ENCODE assay signal across 11 cellular contexts in the genomic region with DNA sequence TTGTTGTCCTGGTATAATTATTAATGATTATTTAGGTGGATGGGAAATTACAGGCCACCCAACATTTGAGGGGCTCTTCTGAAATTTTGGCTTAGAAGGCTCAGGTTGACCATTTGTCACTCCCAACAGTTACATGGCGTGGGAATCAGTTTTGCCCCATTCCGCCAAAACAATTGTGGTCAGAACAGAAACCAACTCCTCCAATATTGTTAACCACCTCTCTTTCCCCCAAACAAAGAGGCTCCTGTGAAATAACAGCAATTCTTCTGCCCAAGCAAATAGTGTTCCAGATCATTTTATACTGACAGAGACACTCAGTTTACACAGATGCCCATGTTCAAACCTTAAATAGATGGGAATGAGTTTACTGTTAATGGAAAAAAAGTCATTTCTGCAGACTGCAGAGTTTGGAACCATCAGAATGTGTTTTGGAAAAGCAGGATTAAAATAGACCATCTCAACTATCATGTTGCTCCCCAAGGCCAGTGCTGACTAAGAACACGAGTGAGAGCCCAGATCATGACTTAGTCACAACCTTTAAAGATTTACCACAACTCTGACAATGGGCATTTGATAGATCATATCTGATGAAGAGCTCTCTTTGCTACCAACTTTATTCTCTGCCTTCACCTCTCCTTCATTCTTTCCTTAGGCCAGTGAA.
DNase-seq lines count a peak whose midpoint lies in the region; ATAC-seq and TF ChIP-seq lines count a peak whose summit lies in the region.
"Had no signal": no experiment of that assay in that cellular context is flagged by ENCODE, and none has a peak within 500 bp of the region (broad histone marks: within the 10 kb centered on the region; RNA-seq: fewer than 3 reads in every experiment).

No MANE protein-coding gene starts in this region.

- H3K9ac ChIP-seq in KMS-11, result no peak overlapping the region

- no peak for TF ChIP-seq EP300 in gastroesophageal sphincter (IDR thresholded peaks at IDR 0.05)

- DNase-seq in myocyte (ENCODE audit: low read depth), result peak; percentile 74
- no peak for DNase-seq in NCI-H82 (lab: John Stamatoyannopoulos, UW)
- DNase-seq in body of pancreas, result no peak
- no peak for DNase-seq in dorsolateral prefrontal cortex
- DNase-seq: activated naive CD4-positive, alpha-beta T cell treated with Interleukin-2 at 50 U/mL for 16 hours; DMS79 treated with DMSO at 0.1 percent for 48 hours; NCI-H774 had no signal

- ATAC-seq in GM18868 (IDR thresholded peaks at IDR 0.05; ENCODE audit: unreplicated experiment) (peak; percentile 99), HG02588 (IDR thresholded peaks at IDR 0.05; ENCODE audit: unreplicated experiment) (peak; percentile 90), body of pancreas (no peak), gastroesophageal sphincter (no peak)

- peak overlapping the region; percentile 29; the same call in 1 of the 2 replicates for H3K4me2 ChIP-seq in KMS-11

- peaks cover 17% of the 10 kb centered on the region for H3K4me1 ChIP-seq in KMS-11 (ENCODE audit: low read depth, poor library complexity, severe bottlenecking)
- no peaks in the 10 kb centered on the region for H3K4me1 ChIP-seq in body of pancreas
- peaks cover 0 to under 1% (median 0%) of the 10 kb centered on the region in 3 donors for H3K4me1 ChIP-seq in gastroesophageal sphincter

- TF ChIP-seq CTCF in KMS-11 (conservative IDR thresholded peaks at IDR 0.05; ENCODE audit: low read depth, low read length) (no peak), body of pancreas (IDR thresholded peaks at IDR 0.05) (no peak), dorsolateral prefrontal cortex (IDR thresholded peaks at IDR 0.05 in 54 of 56, conservative IDR thresholded peaks at IDR 0.05 in 2 of 56; ENCODE audit: low read depth in 1 of 56, partially characterized antibody in 56 of 56) (no peak), gastroesophageal sphincter (IDR thresholded peaks at IDR 0.05) (no peak)

- H3K27ac ChIP-seq in KMS-11 (no peak overlapping the region), body of pancreas (no peak overlapping the region), dorsolateral prefrontal cortex (no peak overlapping the region), gastroesophageal sphincter (no peak overlapping the region)

- intact Hi-C loops in body of pancreas (cut with DNase I), result no loop called here
- intact Hi-C loops in dorsolateral prefrontal cortex (cut with DNase I), result loop anchor here in 1 of 2 donors (10.0 kb wide), 1 partner anchor 211 kb away; the partner anchor contains the start of gene FBN1

- no peak overlapping the region for H2AFZ ChIP-seq in KMS-11 (ENCODE audit: low read depth)

- H3K9me3 ChIP-seq in body of pancreas, result no peaks in the 10 kb centered on the region
- no peaks in the 10 kb centered on the region for H3K9me3 ChIP-seq in gastroesophageal sphincter

- 74 to 84% methylated on average over 3 of the region's 3 CpGs for WGBS in body of pancreas, 2 donors
- WGBS in gastroesophageal sphincter (ENCODE audit: low coverage in 1 of 2), 2 donors, result 39 to 93% methylated on average over 1 to 2 of the region's 3 CpGs

- no peaks in the 10 kb centered on the region for H3K36me3 ChIP-seq in KMS-11 (ENCODE audit: insufficient read depth)
- no peaks in the 10 kb centered on the region for H3K36me3 ChIP-seq in body of pancreas (replicated peaks in 1 of 2; ENCODE audit: insufficient read depth in 1 of 2, low read depth in 2 of 2)
- H3K36me3 ChIP-seq in gastroesophageal sphincter, result peaks cover 14 to 100% of the 10 kb centered on the region in 2 donors

- H3K79me2 ChIP-seq in KMS-11 (ENCODE audit: insufficient read depth, low read depth), result no peaks in the 10 kb centered on the region

- TF ChIP-seq POLR2A in body of pancreas (IDR thresholded peaks at IDR 0.05) (no peak), gastroesophageal sphincter (IDR thresholded peaks at IDR 0.05) (no peak)

- H3K4me3 ChIP-seq in KMS-11 (IDR thresholded peaks at IDR 0.05; ENCODE audit: insufficient read depth, low read depth, low read length) (no peak overlapping the region), body of pancreas (no peak overlapping the region), dorsolateral prefrontal cortex (no peak overlapping the region), gastroesophageal sphincter (no peak overlapping the region)

- H4K20me1 ChIP-seq in KMS-11 (ENCODE audit: insufficient read depth), result no peaks in the 10 kb centered on the region

- H3K27me3 ChIP-seq in KMS-11 (ENCODE audit: insufficient read depth, low read depth) (no peaks in the 10 kb centered on the region), body of pancreas (no peaks in the 10 kb centered on the region), dorsolateral prefrontal cortex (no peaks in the 10 kb centered on the region), gastroesophageal sphincter (no peaks in the 10 kb centered on the region)

Comparison
In these comparisons a context has a peak if more than half of its experiments do, and no peak if none do; other contexts are left out.
1. ATAC-seq: peak in GM18868 (single experiment) and HG02588 (single experiment); none in body of pancreas (single experiment) and gastroesophageal sphincter (single experiment).